8 cellular contexts compared by ENCODE assay signal in genomic region chr3:187741403-187742350, GRCh38. TPM values are rescaled to one million over a fixed set of nuclear protein-coding genes. Genes with fewer than 3 reads are reported as not detected.
A peak's percentile ranks its signal among the peaks of the same experiment; 100 is the strongest.
DNase-seq lines count a peak whose midpoint lies in the region; ATAC-seq, FAIRE-seq and TF ChIP-seq lines count a peak whose summit lies in the region.

No MANE protein-coding gene starts in this region.

- peak overlapping the region; percentile 99 for H3K27ac Mint-ChIP-seq in activated naive CD8-positive, alpha-beta T cell treated with anti-CD3 and anti-CD28 coated beads, Interleukin-2, amount 10 ng/mL, durations not matched to agents 7 days and 5 days

- peak overlapping the region; percentile 99 for H3K4me3 Mint-ChIP-seq in activated naive CD8-positive, alpha-beta T cell treated with anti-CD3 and anti-CD28 coated beads, Interleukin-2, amount 10 ng/mL, durations not matched to agents 7 days and 5 days

- no peaks in the 10 kb centered on the region for H3K27me3 Mint-ChIP-seq in activated naive CD8-positive, alpha-beta T cell treated with anti-CD3 and anti-CD28 coated beads, Interleukin-2, amount 10 ng/mL, durations not matched to agents 7 days and 5 days

- intact Hi-C loops in Right ventricle myocardium inferior (cut with DNase I), result loop anchor here (2.0 to 10.0 kb wide), 9 partner anchors 295 to 1147 kb away; partner anchors contain the start of gene LPP
- intact Hi-C loops in pancreas (cut with DNase I), result loop anchor here in 1 of 3 donors (10.0 kb wide), 2 partner anchors 303 to 553 kb away; no protein-coding TSS in a partner anchor

- no peaks in the 10 kb centered on the region for H3K36me3 ChIP-seq in pancreas

- H3K27ac ChIP-seq in pancreas, result peak overlapping the region; percentile 99

- peaks cover 4 to 9% (median 7%) of the 10 kb centered on the region in 3 donors for H3K4me1 ChIP-seq in pancreas

- FAIRE-seq in pancreas (lab: Jason Lieb, UNC) (no peak), urothelium cell line (lab: Jason Lieb, UNC) (no peak)

- peak; percentile 27 for ATAC-seq in activated naive CD8-positive, alpha-beta T cell treated with anti-CD3 and anti-CD28 coated beads, Interleukin-2, amount 10 ng/mL, durations not matched to agents 7 days and 5 days (ENCODE audit: low read depth)
- ATAC-seq in Right ventricle myocardium inferior (peak; percentile 18), pancreas (peak in 2 of 4 donors; percentile 18 to 22), GM21515 (IDR thresholded peaks at IDR 0.05; ENCODE audit: unreplicated experiment) (no peak)

- WGBS in pancreas, 2 donors, result 1% methylated on average over 35 of the region's 35 CpGs

- H3K4me3 ChIP-seq in pancreas, result peak overlapping the region; percentile 20 to 80 (median 60)

- POLR2A ChIA-PET in activated naive CD8-positive, alpha-beta T cell treated with anti-CD3 and anti-CD28 coated beads, Interleukin-2, amount 10 ng/mL, durations not matched to agents 7 days and 5 days (lab: Charles Lee), result interaction anchor here (0.8 to 9.2 kb wide), 24 partner anchors 58 to 1213 kb away, joined by 3 to 271 read pairs (median 8); partner anchors contain the start of gene LPP

- H3K36me3 Mint-ChIP-seq in activated naive CD8-positive, alpha-beta T cell treated with anti-CD3 and anti-CD28 coated beads, Interleukin-2, amount 10 ng/mL, durations not matched to agents 7 days and 5 days, result peaks cover 17% of the 10 kb centered on the region

- DNase-seq in DMS 273 (lab: John Stamatoyannopoulos, UW; ENCODE audit: unreplicated experiment), result peak; percentile 90
- peak; percentile 84 for DNase-seq in LHCN-M2 (ENCODE audit: low read depth)
- DNase-seq in SK-N-DZ (ENCODE audit: low spot score), result peak; percentile 72
- DNase-seq in activated naive CD8-positive, alpha-beta T cell treated with anti-CD3 and anti-CD28 coated beads, Interleukin-2, amount 10 ng/mL, durations not matched to agents 7 days and 5 days, result peak; percentile 80
- peak; percentile 87 for DNase-seq in Right ventricle myocardium inferior (ENCODE audit: missing footprints)
- DNase-seq in pancreas, result peak; percentile 52 to 81 (median 70)
- peak; percentile 49 for DNase-seq in urothelium cell line (ENCODE audit: low spot score)

- no peaks in the 10 kb centered on the region for H3K9me3 ChIP-seq in pancreas

- peaks cover 32% of the 10 kb centered on the region for H3K4me1 Mint-ChIP-seq in activated naive CD8-positive, alpha-beta T cell treated with anti-CD3 and anti-CD28 coated beads, Interleukin-2, amount 10 ng/mL, durations not matched to agents 7 days and 5 days

- no peaks in the 10 kb centered on the region for H3K27me3 ChIP-seq in pancreas

- no peaks in the 10 kb centered on the region for H3K9me3 Mint-ChIP-seq in activated naive CD8-positive, alpha-beta T cell treated with anti-CD3 and anti-CD28 coated beads, Interleukin-2, amount 10 ng/mL, durations not matched to agents 7 days and 5 days

- TF ChIP-seq CTCF in pancreas (IDR thresholded peaks at IDR 0.05), result peak; percentile 32 to 76 (median 73)

RNA-seq across cellular contexts. Expression of gene BCL6, which starts 3.6 kb away (rescaled TPM):
- total RNA-seq in LHCN-M2 (2014; rRNA removed), result 20.6 and 34.0 TPM in 2 replicates
- 11.0 TPM for polyA plus RNA-seq in LHCN-M2 (2012)
- 2.7 and 5.0 TPM in 2 replicates for polyA plus RNA-seq in SK-N-DZ (2014; cell fraction: cytosol; rRNA removed)
- 11.5 and 25.7 TPM in 2 replicates for polyA plus RNA-seq in SK-N-DZ (2014; cell fraction: nucleus; rRNA removed)
- 10 to 100 TPM; 32.1 to 34.0 TPM for total RNA-seq in activated naive CD8-positive, alpha-beta T cell treated with anti-CD3 and anti-CD28 coated beads, Interleukin-2, amount 10 ng/mL, durations not matched to agents 7 days and 5 days
- total RNA-seq in Right ventricle myocardium inferior, result 95.5 TPM
- total RNA-seq in pancreas, result 10 to 100 TPM; 19.0 to 48.1 (median 30.5) TPM
- polyA plus RNA-seq in pancreas, result 10 to 100 TPM; 27.1 to 40.7 TPM

RNA-seq across cellular contexts. Expression of gene RTP2, which starts 39.3 kb away (rescaled TPM):
- not detected in 2 replicates for total RNA-seq in LHCN-M2 (2014; rRNA removed)
- not detected for polyA plus RNA-seq in LHCN-M2 (2012)
- polyA plus RNA-seq in SK-N-DZ (2014; cell fraction: cytosol; rRNA removed), result not detected in 2 replicates
- polyA plus RNA-seq in SK-N-DZ (2014; cell fraction: nucleus; rRNA removed), result not detected in 2 replicates
- not detected for total RNA-seq in activated naive CD8-positive, alpha-beta T cell treated with anti-CD3 and anti-CD28 coated beads, Interleukin-2, amount 10 ng/mL, durations not matched to agents 7 days and 5 days
- not detected for total RNA-seq in Right ventricle myocardium inferior
- not detected for total RNA-seq in pancreas
- not detected for polyA plus RNA-seq in pancreas
